ENCODE assay signal across 12 cellular contexts in the genomic region with DNA sequence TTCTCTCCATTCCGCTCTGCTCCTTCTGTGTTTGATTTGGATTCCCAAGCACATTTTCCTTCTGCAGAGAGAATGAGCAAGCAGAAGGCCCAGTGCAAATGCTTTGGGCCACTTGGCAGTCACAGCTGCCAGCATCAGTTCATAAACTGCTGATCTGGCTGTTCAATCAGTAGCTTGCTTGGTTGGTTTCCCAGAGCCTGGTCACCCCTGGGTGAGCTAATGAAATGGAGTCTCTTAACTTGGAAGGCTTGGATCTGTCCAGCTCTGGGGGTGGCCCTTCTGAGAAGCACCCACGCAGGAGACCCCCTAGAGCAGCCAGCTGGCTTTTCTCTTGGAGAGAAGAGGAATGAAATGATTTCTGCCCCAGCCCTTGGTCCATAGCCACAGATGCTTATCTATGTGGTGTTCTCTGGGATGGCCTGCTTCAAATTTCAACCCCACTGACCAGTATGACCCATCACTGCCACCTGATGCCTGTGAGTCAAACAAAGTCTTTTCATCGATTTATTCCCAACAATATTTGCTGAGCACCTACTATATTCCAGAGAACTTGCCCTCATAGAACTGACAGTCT.
DNase-seq lines count a peak whose midpoint lies in the region; ATAC-seq and TF ChIP-seq lines count a peak whose summit lies in the region.
"Had no signal": no experiment of that assay in that cellular context is flagged by ENCODE, and none has a peak within 500 bp of the region (broad histone marks: within the 10 kb centered on the region; RNA-seq: fewer than 3 reads in every experiment).

No MANE protein-coding gene starts in this region.

- in situ Hi-C loops in astrocyte of the spinal cord (cut with HindIII; ENCODE audit: low sequenced_read_pairs): no loop called here

- TF ChIP-seq CTCF in astrocyte of the spinal cord (IDR thresholded peaks at IDR 0.05; ENCODE audit: low read depth, low read length): no peak

- no peak for ATAC-seq in HG02642 (IDR thresholded peaks at IDR 0.05; ENCODE audit: poor library complexity, unreplicated experiment)
- ATAC-seq in HG03025 (IDR thresholded peaks at IDR 0.05; ENCODE audit: low FRiP score, unreplicated experiment): no peak

- H3K4me3 ChIP-seq in astrocyte of the spinal cord (ENCODE audit: low read depth, low read length): no peak overlapping the region
- H3K4me3 ChIP-seq: SJCRH30, skin epidermis had no signal

- DNase-seq in DMS79 treated with DMSO at 0.1 percent for 48 hours (lab: John Stamatoyannopoulos, UW) (peak; percentile 35), DMS79 (lab: John Stamatoyannopoulos, UW) (no peak), astrocyte of the spinal cord (ENCODE audit: low read depth, low spot score) (peak; percentile 29), kidney tubule cell (ENCODE audit: low spot score) (peak; percentile 34), superior temporal gyrus (ENCODE audit: extremely low spot score) (peak; percentile 67), MV-4-11 (lab: John Stamatoyannopoulos, UW) (no peak)
- DNase-seq: 8988T, NCI-H748 treated with DMSO at 0.1 percent for 48 hours had no signal

Comparison
In these comparisons a context has a peak if more than half of its experiments do, and no peak if none do; other contexts are left out.
1. DNase-seq: peak in DMS79 treated with DMSO at 0.1 percent for 48 hours (single experiment), astrocyte of the spinal cord (single experiment), kidney tubule cell (single experiment) and superior temporal gyrus (single experiment); none in DMS79 (single experiment) and MV-4-11 (single experiment).